ENCODE assay signal across 11 cellular contexts in the genomic region with DNA sequence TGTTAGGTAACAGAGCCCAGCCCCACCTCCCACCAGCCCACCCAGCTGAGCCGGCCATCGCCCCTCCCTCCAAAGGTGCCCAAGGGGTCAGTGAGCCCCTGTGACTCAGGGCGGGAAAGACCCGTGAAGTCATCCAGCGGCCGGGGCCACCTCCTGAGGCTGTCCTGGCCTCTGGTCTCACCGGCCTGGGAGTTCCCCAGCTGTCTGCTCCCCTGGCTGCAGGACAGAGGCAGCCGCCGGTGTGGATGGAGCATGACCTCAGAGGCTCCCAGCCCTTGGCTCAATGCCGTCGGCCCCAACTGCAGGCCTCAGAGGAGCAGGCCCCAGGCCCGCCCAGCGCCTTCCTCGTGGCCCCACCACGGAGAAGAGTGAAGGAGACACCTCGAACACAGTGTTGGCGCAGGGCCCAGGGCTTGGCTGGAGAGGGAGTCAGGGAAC. TPM values are rescaled to one million over a fixed set of nuclear protein-coding genes. Genes with fewer than 3 reads are reported as not detected.
A peak's percentile ranks its signal among the peaks of the same experiment; 100 is the strongest.
DNase-seq lines count a peak whose midpoint lies in the region; ATAC-seq and TF ChIP-seq lines count a peak whose summit lies in the region.
"Had no signal": no experiment of that assay in that cellular context is flagged by ENCODE, and none has a peak within 500 bp of the region (broad histone marks: within the 10 kb centered on the region; RNA-seq: fewer than 3 reads in every experiment).

No MANE protein-coding gene starts in this region.

- H3K27me3 ChIP-seq in SK-N-SH (ENCODE audit: insufficient read depth) (no peaks in the 10 kb centered on the region), parathyroid adenoma (ENCODE audit: control insufficient read depth, insufficient read depth, low read length) (no peaks in the 10 kb centered on the region)

- no peaks in the 10 kb centered on the region for H4K20me1 ChIP-seq in SK-N-SH (ENCODE audit: insufficient read depth)

- TF ChIP-seq EP300 in SK-N-SH (IDR thresholded peaks at IDR 0.05; ENCODE audit: borderline replicate concordance in 1 of 2, low read depth in 1 of 2, low read length in 1 of 2) = no peak

- TF ChIP-seq CTCF in SK-N-SH (IDR thresholded peaks at IDR 0.05) = no peak
- no peak for TF ChIP-seq CTCF in parathyroid adenoma (IDR thresholded peaks at IDR 0.05)

- POLR2A ChIA-PET in SK-N-SH (lab: Yijun Ruan, JAX) = no interaction called here

- H3K79me2 ChIP-seq in SK-N-SH (ENCODE audit: insufficient read depth) = no peaks in the 10 kb centered on the region
- H3K79me2 ChIP-seq in parathyroid adenoma = no peaks in the 10 kb centered on the region

- H3K4me2 ChIP-seq in SK-N-SH (no peak overlapping the region), parathyroid adenoma (ENCODE audit: low read length) (peak overlapping the region; percentile 37)

- no peak overlapping the region for H3K9ac ChIP-seq in SK-N-SH
- H3K9ac ChIP-seq in parathyroid adenoma = no peak overlapping the region

- DNase-seq in ELR (ENCODE audit: low read depth) (peak; percentile 67), SK-N-SH (no peak), Right ventricle myocardium superior (peak; percentile 89), NCI-H1092 (lab: John Stamatoyannopoulos, UW) (no peak)
- DNase-seq: activated CD4-positive, alpha-beta T cell treated with anti-CD3 and anti-CD28 coated beads for 36 hours; activated naive CD8-positive, alpha-beta T cell treated with anti-CD3 and anti-CD28 coated beads, Interleukin-2, amount 10 ng/mL, durations not matched to agents 7 days and 5 days; C1 segment of cervical spinal cord had no signal

- intact Hi-C loops in Right ventricle myocardium superior (cut with DNase I) = no loop called here

- no peaks in the 10 kb centered on the region for H3K9me3 ChIP-seq in SK-N-SH
- H3K9me3 ChIP-seq in parathyroid adenoma (ENCODE audit: control insufficient read depth, low read length) = no peaks in the 10 kb centered on the region

- peak; percentile 84 for ATAC-seq in Right ventricle myocardium superior (ENCODE audit: poor library complexity)
- ATAC-seq in GM18868 (IDR thresholded peaks at IDR 0.05; ENCODE audit: unreplicated experiment) = no peak
- no peak for ATAC-seq in HG02588 (IDR thresholded peaks at IDR 0.05; ENCODE audit: unreplicated experiment)
- ATAC-seq in HG02678 (IDR thresholded peaks at IDR 0.05; ENCODE audit: unreplicated experiment) = no peak
- ATAC-seq: activated CD4-positive, alpha-beta T cell treated with anti-CD3 and anti-CD28 coated beads for 36 hours had no signal

- peak overlapping the region; percentile 35; the same call in 1 of the 2 replicates for H2AFZ ChIP-seq in SK-N-SH (ENCODE audit: low read depth)
- H2AFZ ChIP-seq in parathyroid adenoma = peak overlapping the region; percentile 70

- TF ChIP-seq RAD21 in SK-N-SH (IDR thresholded peaks at IDR 0.05; ENCODE audit: low read length) = no peak

- WGBS in SK-N-SH (ENCODE audit: low lambda C conversion rate) = no CpG with 5 or more reads among the region's 17 CpGs

- no peaks in the 10 kb centered on the region for H3K9me2 ChIP-seq in SK-N-SH

- H3F3A ChIP-seq in SK-N-SH (replicated peaks; ENCODE audit: insufficient read depth) = no peaks in the 10 kb centered on the region

- H3K4me3 ChIP-seq in SK-N-SH (ENCODE audit: low read depth in 2 of 2, low read length in 1 of 2) = no peak overlapping the region
- H3K4me3 ChIP-seq in parathyroid adenoma (ENCODE audit: low read depth, low read length) = no peak overlapping the region

- peaks cover 0 to 7% of the 10 kb centered on the region in 2 experiments; a peak in 2 of 4 replicates for H3K4me1 ChIP-seq in SK-N-SH (ENCODE audit: control insufficient read depth in 1 of 2, insufficient read depth in 2 of 2, low read depth in 1 of 2, low read length in 1 of 2)
- peaks cover 31% of the 10 kb centered on the region for H3K4me1 ChIP-seq in parathyroid adenoma

- H3K36me3 ChIP-seq in SK-N-SH (replicated peaks in 1 of 2; ENCODE audit: control insufficient read depth in 1 of 2, insufficient read depth in 2 of 2, low read length in 1 of 2) (no peaks in the 10 kb centered on the region), parathyroid adenoma (ENCODE audit: control insufficient read depth, insufficient read depth, low read length) (no peaks in the 10 kb centered on the region)

- CTCF ChIA-PET in SK-N-SH (lab: Yijun Ruan, JAX) = no interaction called here

- no peak overlapping the region for H3K27ac ChIP-seq in SK-N-SH (ENCODE audit: low read depth in 2 of 2, low read length in 1 of 2)
- peak overlapping the region; percentile 97 for H3K27ac ChIP-seq in parathyroid adenoma

TF ChIP-seq in SK-N-SH, 30 proteins besides CTCF, POLR2A, EP300 and RAD21:
- TF ChIP-seq YY1 (IDR thresholded peaks at IDR 0.05; ENCODE audit: low read depth) = no peak
- peak; percentile 62; the same call in 1 of the 2 replicates for TF ChIP-seq RXRA (IDR thresholded peaks at IDR 0.05; ENCODE audit: borderline replicate concordance, low read depth)
- no peak for TF ChIP-seq GATA2 (CRISPR knock-in tag; IDR thresholded peaks at IDR 0.05)
- no peak for TF ChIP-seq GABPA (IDR thresholded peaks at IDR 0.05; ENCODE audit: low read depth)
TF ChIP-seq in SK-N-SH: peak in this region for 1.

RNA-seq across cellular contexts. Expression of gene RPL3, which starts 28.7 kb away (rescaled TPM):
- polyA plus RNA-seq in SK-N-SH (2012; rRNA removed) = 4,089 and 4,976 TPM in 2 replicates
- 3,345 and 4,370 TPM in 2 replicates for polyA plus RNA-seq in SK-N-SH (2012; cell fraction: cytosol; rRNA removed)
- 1,624 and 1,631 TPM in 2 replicates for polyA plus RNA-seq in SK-N-SH (2012; cell fraction: nucleus; rRNA removed)
- total RNA-seq in Right ventricle myocardium superior = 300 TPM

RNA-seq across cellular contexts. Expression of gene PDGFB, which starts 46.0 kb away (rescaled TPM):
- polyA plus RNA-seq in SK-N-SH (2012; rRNA removed) = 0.19 and 0.44 TPM in 2 replicates
- 0.06 and 0.16 TPM in 2 replicates for polyA plus RNA-seq in SK-N-SH (2012; cell fraction: cytosol; rRNA removed)
- polyA plus RNA-seq in SK-N-SH (2012; cell fraction: nucleus; rRNA removed) = 0.11 and 0.16 TPM in 2 replicates
- 16.2 TPM for total RNA-seq in Right ventricle myocardium superior

RNA-seq across cellular contexts. Expression of gene SYNGR1, which starts 59.0 kb away (rescaled TPM):
- polyA plus RNA-seq in SK-N-SH (2012; rRNA removed) = 18.1 and 18.7 TPM in 2 replicates
- 6.5 and 12.2 TPM in 2 replicates for polyA plus RNA-seq in SK-N-SH (2012; cell fraction: cytosol; rRNA removed)
- 29.3 and 35.7 TPM in 2 replicates for polyA plus RNA-seq in SK-N-SH (2012; cell fraction: nucleus; rRNA removed)
- total RNA-seq in Right ventricle myocardium superior = 32.2 TPM

Comparison
In these comparisons a context has a peak if more than half of its experiments do, and no peak if none do; other contexts are left out.
1. DNase-seq: peak in ELR (single experiment) and Right ventricle myocardium superior (single experiment); none in SK-N-SH (single experiment) and NCI-H1092 (single experiment).